19 cellular contexts compared by ENCODE assay signal in the genomic region with DNA sequence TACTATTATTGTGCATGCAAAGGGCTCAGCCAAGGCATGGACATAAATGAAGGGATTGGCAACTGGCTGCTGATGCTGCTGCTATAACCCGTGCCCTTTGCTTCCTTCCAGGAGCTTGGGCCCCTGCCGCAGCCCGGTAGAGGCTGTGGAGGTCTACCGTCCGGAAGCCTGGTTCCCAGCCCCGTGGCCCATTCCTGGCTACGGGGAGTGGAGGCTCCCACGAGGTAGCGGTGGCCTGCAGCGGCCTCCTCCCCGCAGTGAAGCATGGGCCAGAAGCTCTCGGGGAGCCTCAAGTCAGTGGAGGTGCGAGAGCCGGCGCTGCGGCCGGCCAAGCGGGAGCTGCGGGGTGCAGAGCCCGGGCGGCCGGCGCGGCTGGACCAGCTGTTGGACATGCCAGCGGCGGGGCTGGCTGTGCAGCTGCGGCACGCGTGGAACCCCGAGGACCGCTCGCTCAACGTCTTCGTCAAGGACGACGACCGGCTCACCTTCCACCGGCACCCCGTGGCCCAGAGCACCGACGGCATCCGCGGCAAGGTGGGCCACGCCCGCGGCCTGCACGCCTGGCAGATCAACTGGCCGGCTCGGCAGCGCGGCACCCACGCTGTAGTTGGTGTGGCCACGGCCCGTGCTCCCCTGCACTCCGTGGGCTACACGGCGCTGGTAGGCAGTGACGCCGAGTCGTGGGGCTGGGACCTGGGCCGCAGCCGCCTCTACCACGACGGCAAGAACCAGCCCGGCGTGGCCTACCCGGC. TPM values are rescaled to one million over a fixed set of nuclear protein-coding genes. Genes with fewer than 3 reads are reported as not detected.
DNase-seq lines count a peak whose midpoint lies in the region; ATAC-seq and TF ChIP-seq lines count a peak whose summit lies in the region.
"Had no signal": no experiment of that assay in that cellular context is flagged by ENCODE, and none has a peak within 500 bp of the region (broad histone marks: within the 10 kb centered on the region; RNA-seq: fewer than 3 reads in every experiment).

No MANE protein-coding gene starts in this region.

- no peaks in the 10 kb centered on the region for H3K9me3 ChIP-seq in osteoblast (ENCODE audit: low read depth, low read length)
- H3K9me3 ChIP-seq: MG63 had no signal

- no peaks in the 10 kb centered on the region for H3K9me3 Mint-ChIP-seq in type B pancreatic cell

- ATAC-seq in left lobe of liver (no peak), GM19395 (IDR thresholded peaks at IDR 0.05; ENCODE audit: unreplicated experiment) (no peak)
- ATAC-seq: HCT116 had no signal

- H3K36me3 ChIP-seq in osteoblast (ENCODE audit: insufficient read depth, low read length): no peaks in the 10 kb centered on the region
- H3K36me3 ChIP-seq: MG63 had no signal

- no peak overlapping the region for H3K4me3 ChIP-seq in osteoblast (ENCODE audit: insufficient read depth, low read length)
- H3K4me3 ChIP-seq: MG63 had no signal

- H3K36me3 Mint-ChIP-seq in type B pancreatic cell: peaks cover 5% of the 10 kb centered on the region
- H3K36me3 Mint-ChIP-seq: CD14-positive monocyte had no signal

- H3K27ac Mint-ChIP-seq in type B pancreatic cell: no peak overlapping the region
- H3K27ac Mint-ChIP-seq: CD14-positive monocyte had no signal

- H4K20me1 ChIP-seq in osteoblast (ENCODE audit: insufficient read depth, low read length): no peaks in the 10 kb centered on the region

- peak; percentile 23 for DNase-seq in activated CD8-positive, alpha-beta memory T cell treated with anti-CD3 and anti-CD28 coated beads, Interleukin-2, amount 50 U/mL, for 48 hours
- no peak for DNase-seq in activated CD8-positive, alpha-beta memory T cell treated with anti-CD3 and anti-CD28 coated beads for 24 hours
- DNase-seq in left lobe of liver (ENCODE audit: low spot score): peak; percentile 8
- peak; percentile 9 for DNase-seq in osteoblast (ENCODE audit: insufficient read length, low spot score, missing footprints)
- DNase-seq in type B pancreatic cell (ENCODE audit: extremely low spot score, unreplicated experiment): peak; percentile 66
- DNase-seq in stimulated activated CD4-positive, alpha-beta T cell treated with anti-CD3 and anti-CD28 coated beads, Interleukin-4, amount 100 ng/mL, for 24 hours: no peak
- no peak for DNase-seq in NCI-H345 (lab: John Stamatoyannopoulos, UW)
- DNase-seq: 8988T, DMS79, Kasumi-1, MG63, NCI-H1048, NCI-H1436, NCI-H1930, NCI-H226, NCI-H524 treated with DMSO at 0.1 percent for 48 hours had no signal

- no peak overlapping the region for H3K4me3 Mint-ChIP-seq in type B pancreatic cell
- H3K4me3 Mint-ChIP-seq: CD14-positive monocyte had no signal

- H3K27me3 ChIP-seq in osteoblast (ENCODE audit: insufficient read depth, low read length): peaks cover 17% of the 10 kb centered on the region

- no peaks in the 10 kb centered on the region for H3K4me1 ChIP-seq in osteoblast (ENCODE audit: insufficient read depth, low read length)

- no peak overlapping the region for H3K4me2 ChIP-seq in osteoblast (ENCODE audit: insufficient read depth, low read length)

- no peaks in the 10 kb centered on the region for H3K27me3 Mint-ChIP-seq in type B pancreatic cell

- TF ChIP-seq CTCF in osteoblast (IDR thresholded peaks at IDR 0.05; ENCODE audit: extremely low read depth, low read depth, low read length) (no peak), type B pancreatic cell (conservative IDR thresholded peaks at IDR 0.05) (no peak)

- H3K27ac ChIP-seq in osteoblast (ENCODE audit: low read depth, low read length): no peak overlapping the region

- no peaks in the 10 kb centered on the region for H3K79me2 ChIP-seq in osteoblast (ENCODE audit: insufficient read depth, low read length)

- no peak overlapping the region for H2AFZ ChIP-seq in osteoblast (ENCODE audit: low read length)

- H3K4me1 Mint-ChIP-seq in type B pancreatic cell (ENCODE audit: unreplicated experiment): peaks cover 37% of the 10 kb centered on the region

RNA-seq across cellular contexts. Expression of gene SPSB4, which starts 14.9 kb away (rescaled TPM):
- total RNA-seq in left lobe of liver (0.35 TPM), osteoblast (not detected in 2 replicates), type B pancreatic cell (ENCODE audit: low replicate concordance) (4.7 and 23.8 TPM in 2 replicates)

Comparison
In these comparisons a context has a peak if more than half of its experiments do, and no peak if none do; other contexts are left out.
1. DNase-seq: peak in activated CD8-positive, alpha-beta memory T cell treated with anti-CD3 and anti-CD28 coated beads, Interleukin-2, amount 50 U/mL, for 48 hours (single experiment), left lobe of liver (single experiment), osteoblast (single experiment) and type B pancreatic cell (single experiment); none in activated CD8-positive, alpha-beta memory T cell treated with anti-CD3 and anti-CD28 coated beads for 24 hours (single experiment), stimulated activated CD4-positive, alpha-beta T cell treated with anti-CD3 and anti-CD28 coated beads, Interleukin-4, amount 100 ng/mL, for 24 hours (single experiment) and NCI-H345 (single experiment).